36 cellular contexts compared by ENCODE assay signal in the genomic region with DNA sequence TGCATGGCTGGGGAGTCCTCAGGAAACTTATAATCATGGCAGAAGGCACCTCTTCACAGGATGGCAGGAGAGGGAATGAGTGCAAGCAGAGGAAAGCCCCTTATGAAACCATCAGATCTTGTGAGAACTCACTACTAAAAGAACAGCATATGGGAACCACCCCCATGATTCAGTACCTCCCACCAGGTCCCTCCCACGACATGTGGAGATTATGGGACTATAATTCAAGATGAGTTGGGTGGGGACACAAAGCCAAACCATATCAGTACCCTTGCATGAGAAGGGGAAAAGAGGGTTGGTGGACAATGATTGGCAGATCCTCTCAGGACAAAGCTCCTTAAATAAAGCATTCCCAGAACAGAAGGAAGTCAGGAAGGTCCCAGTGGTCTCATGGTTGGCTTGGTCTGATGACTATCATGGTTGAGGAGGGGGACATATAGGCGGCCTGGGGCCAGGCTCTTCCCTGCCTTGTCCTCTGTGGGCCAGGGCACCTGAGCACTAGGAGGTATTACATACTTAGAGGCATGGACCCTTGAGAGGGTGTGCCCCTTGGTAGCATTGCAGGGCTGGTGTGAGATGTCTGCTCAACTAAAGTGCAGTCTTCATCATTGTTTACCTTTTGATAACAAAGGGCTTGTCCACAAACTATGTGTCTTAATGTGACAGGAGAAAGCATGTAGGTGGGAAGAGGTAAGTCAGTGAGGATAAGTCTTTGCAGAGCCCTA. TPM values are rescaled to one million over a fixed set of nuclear protein-coding genes. Genes with fewer than 3 reads are reported as not detected.
"Had no signal": no experiment of that assay in that cellular context is flagged by ENCODE, and none has a peak within 500 bp of the region (broad histone marks: within the 10 kb centered on the region; RNA-seq: fewer than 3 reads in every experiment).

No MANE protein-coding gene starts in this region.

- H3K9me3 Mint-ChIP-seq: activated B cell treated with CpG ODN at 0.5 μM for 24 hours; activated CD8-positive, alpha-beta T cell treated with anti-CD3 and anti-CD28 coated beads for 36 hours; activated naive CD4-positive, alpha-beta T cell treated with anti-CD3 and anti-CD28 coated beads for 36 hours; activated naive CD4-positive, alpha-beta T cell treated with anti-CD3 and anti-CD28 coated beads, Interleukin-2, amount 50 U/mL, for 24 hours; activated naive CD8-positive, alpha-beta T cell treated with anti-CD3 and anti-CD28 coated beads, Interleukin-2, amount 10 ng/mL, durations not matched to agents 7 days and 5 days; activated T-helper 1 cell treated with anti-CD3 and anti-CD28 coated beads, Interleukin-12 subunit alpha, Interleukin-12 subunit beta, Interleukin-2, Interleukin-4 antibody, amounts not matched to agents 30 ng/mL and 10 ng/mL and 1 ng/mL, durations not matched to agents 14 hours and 24 hours and 36 hours; activated T-helper 2 cell treated with anti-CD3 and anti-CD28 coated beads, Interferon-gamma antibody, Interleukin-2, Interleukin-4, amounts not matched to agents 10 μg/mL and 5 μg/mL and 100 μg/mL, durations not matched to agents 14 hours and 24 hours and 36 hours; effector memory CD8-positive, alpha-beta T cell; T-helper 2 cell treated with Interferon-gamma antibody and Interleukin-4, amounts not matched to agents 5 μg/mL and 100 μg/mL, for 36 hours had no signal

- H3K27ac Mint-ChIP-seq: activated B cell treated with CpG ODN at 0.5 μM for 24 hours; activated CD8-positive, alpha-beta T cell treated with anti-CD3 and anti-CD28 coated beads for 36 hours; activated naive CD4-positive, alpha-beta T cell treated with anti-CD3 and anti-CD28 coated beads for 36 hours; activated naive CD4-positive, alpha-beta T cell treated with anti-CD3 and anti-CD28 coated beads, Interleukin-2, amount 50 U/mL, for 24 hours; activated naive CD8-positive, alpha-beta T cell treated with anti-CD3 and anti-CD28 coated beads, Interleukin-2, amount 10 ng/mL, durations not matched to agents 7 days and 5 days; activated T-helper 1 cell treated with anti-CD3 and anti-CD28 coated beads, Interleukin-12 subunit alpha, Interleukin-12 subunit beta, Interleukin-2, Interleukin-4 antibody, amounts not matched to agents 30 ng/mL and 10 ng/mL and 1 ng/mL, durations not matched to agents 14 hours and 24 hours and 36 hours; activated T-helper 2 cell treated with anti-CD3 and anti-CD28 coated beads, Interferon-gamma antibody, Interleukin-2, Interleukin-4, amounts not matched to agents 10 μg/mL and 5 μg/mL and 100 μg/mL, durations not matched to agents 14 hours and 24 hours and 36 hours; effector memory CD8-positive, alpha-beta T cell; T-helper 17 cell; T-helper 2 cell treated with Interferon-gamma antibody and Interleukin-4, amounts not matched to agents 5 μg/mL and 100 μg/mL, for 36 hours had no signal

- FAIRE-seq: astrocyte, colon, endometrium, endothelial cell of umbilical vein, frontal cortex had no signal

- H3K27ac ChIP-seq: brain microvascular endothelial cell, epithelial cell of prostate, WERI-Rb-1 had no signal

- H3K27me3 ChIP-seq: brain microvascular endothelial cell had no signal

- H3K4me1 Mint-ChIP-seq: activated B cell treated with CpG ODN at 0.5 μM for 24 hours; activated naive CD4-positive, alpha-beta T cell treated with anti-CD3 and anti-CD28 coated beads, Interleukin-2, amount 50 U/mL, for 24 hours; activated naive CD8-positive, alpha-beta T cell treated with anti-CD3 and anti-CD28 coated beads, Interleukin-2, amount 10 ng/mL, durations not matched to agents 7 days and 5 days; T-helper 17 cell had no signal

- DNase-seq: activated B cell treated with CpG ODN at 0.5 μM for 24 hours; activated CD4-positive, alpha-beta T cell treated with anti-CD3 and anti-CD28 coated beads for 48 hours; activated CD4-positive, alpha-beta T cell treated with anti-CD3 and anti-CD28 coated beads, Interleukin-2, amount 50 U/mL, for 1 hour; activated CD4-positive, alpha-beta T cell treated with anti-CD3 and anti-CD28 coated beads, Interleukin-2, amount 50 U/mL, for 48 hours; activated CD8-positive, alpha-beta memory T cell treated with anti-CD3 and anti-CD28 coated beads for 24 hours; activated CD8-positive, alpha-beta T cell treated with anti-CD3 and anti-CD28 coated beads for 36 hours; activated effector memory CD4-positive, alpha-beta T cell treated with anti-CD3 and anti-CD28 coated beads, Interleukin-2, amount 50 U/mL, for 16 hours; activated naive CD4-positive, alpha-beta T cell treated with anti-CD3 and anti-CD28 coated beads for 36 hours; activated naive CD8-positive, alpha-beta T cell treated with anti-CD3 and anti-CD28 coated beads, Interleukin-2, amount 10 ng/mL, durations not matched to agents 7 days and 5 days; activated T-cell treated with anti-CD3 and anti-CD28 coated beads, Interleukin-2, amount 50 U/mL, for 48 hours; amniotic stem cell; anterior cingulate cortex; brain microvascular endothelial cell; caudate nucleus; cortex of kidney; dermis blood vessel endothelial cell; effector CD4-positive, alpha-beta T cell; effector memory CD8-positive, alpha-beta T cell; foreskin fibroblast; head of caudate nucleus; T-helper 1 cell; T-helper 17 cell; T1000; WERI-Rb-1 had no signal

- H3K4me3 Mint-ChIP-seq: activated B cell treated with CpG ODN at 0.5 μM for 24 hours; activated CD8-positive, alpha-beta T cell treated with anti-CD3 and anti-CD28 coated beads for 36 hours; activated naive CD4-positive, alpha-beta T cell treated with anti-CD3 and anti-CD28 coated beads for 36 hours; activated naive CD4-positive, alpha-beta T cell treated with anti-CD3 and anti-CD28 coated beads, Interleukin-2, amount 50 U/mL, for 24 hours; activated naive CD8-positive, alpha-beta T cell treated with anti-CD3 and anti-CD28 coated beads, Interleukin-2, amount 10 ng/mL, durations not matched to agents 7 days and 5 days; activated T-helper 1 cell treated with anti-CD3 and anti-CD28 coated beads, Interleukin-12 subunit alpha, Interleukin-12 subunit beta, Interleukin-2, Interleukin-4 antibody, amounts not matched to agents 30 ng/mL and 10 ng/mL and 1 ng/mL, durations not matched to agents 14 hours and 24 hours and 36 hours; effector memory CD8-positive, alpha-beta T cell; T-helper 17 cell; T-helper 2 cell treated with Interferon-gamma antibody and Interleukin-4, amounts not matched to agents 5 μg/mL and 100 μg/mL, for 36 hours had no signal

- H3K36me3 ChIP-seq: brain microvascular endothelial cell, WERI-Rb-1 had no signal

- H3K27me3 Mint-ChIP-seq: activated B cell treated with CpG ODN at 0.5 μM for 24 hours; activated CD8-positive, alpha-beta T cell treated with anti-CD3 and anti-CD28 coated beads for 36 hours; effector memory CD8-positive, alpha-beta T cell had no signal

- ATAC-seq: activated CD4-positive, CD25-positive, alpha-beta regulatory T cell treated with anti-CD3 and anti-CD28 coated beads, Interleukin-2, amount 50 U/mL, for 24 hours; activated CD8-positive, alpha-beta T cell treated with anti-CD3 and anti-CD28 coated beads for 36 hours; effector memory CD8-positive, alpha-beta T cell; esophagus mucosa; T-helper 17 cell had no signal

RNA-seq across cellular contexts. Expression of gene HSD17B6, which starts 22.2 kb away (rescaled TPM):
- total RNA-seq: dermis blood vessel endothelial cell, endothelial cell of umbilical vein had no signal
